Comparison of ENCODE assay signal across 8 cellular contexts in the genomic region with DNA sequence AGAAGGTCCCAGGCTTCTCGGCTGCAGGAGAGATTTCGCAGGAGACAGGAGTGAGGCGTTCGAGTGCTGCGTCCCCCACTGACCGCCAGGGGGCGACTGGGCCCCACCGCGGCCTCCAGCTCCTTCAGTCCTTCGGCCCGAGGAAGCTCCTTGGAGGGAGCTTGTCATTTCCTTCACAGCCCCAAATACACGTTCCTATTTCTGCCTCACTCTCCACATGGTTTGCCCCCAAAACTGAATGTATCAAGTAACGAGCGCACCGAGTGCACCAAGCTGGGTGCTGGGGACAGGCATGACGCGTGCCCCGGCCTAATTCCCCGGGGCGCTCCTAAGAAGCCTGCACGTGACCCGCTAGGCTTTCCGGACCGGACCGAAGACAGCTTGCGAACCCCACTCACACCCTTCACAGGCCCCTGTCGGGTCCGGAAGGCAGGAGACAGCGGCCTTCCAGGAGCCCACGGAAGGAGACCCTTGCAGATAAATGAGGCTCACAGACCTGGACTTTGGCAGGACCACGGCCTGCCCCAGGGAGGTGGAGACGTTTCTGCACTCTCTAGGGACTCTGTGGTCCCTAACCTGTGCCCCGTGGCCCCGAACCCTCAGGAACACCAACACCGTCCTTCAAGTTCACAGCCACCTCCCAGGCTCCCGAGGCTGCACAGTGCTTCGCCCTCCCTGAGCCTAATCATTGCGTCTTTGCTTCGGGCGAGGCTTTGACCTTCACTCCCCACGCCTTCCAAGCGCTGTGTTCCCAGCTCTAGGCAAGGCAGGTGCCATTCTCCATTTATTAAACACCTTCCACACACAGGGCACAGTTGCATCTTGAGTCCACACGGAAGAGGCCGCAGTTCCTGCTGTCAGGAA. TPM values are rescaled to one million over a fixed set of nuclear protein-coding genes. Genes with fewer than 3 reads are reported as not detected.
DNase-seq lines count a peak whose midpoint lies in the region; ATAC-seq and TF ChIP-seq lines count a peak whose summit lies in the region.

No MANE protein-coding gene starts in this region.

- CTCF ChIA-PET in CD8-positive, alpha-beta memory T cell (lab: Charles Lee): interaction anchor here (0.6 to 1.5 kb wide), 3 partner anchors 12 to 195 kb away, joined by 3 to 4 read pairs (median 4); no protein-coding TSS in a partner anchor

- no peak overlapping the region for H3K27ac Mint-ChIP-seq in CD14-positive monocyte
- H3K27ac Mint-ChIP-seq in effector memory CD8-positive, alpha-beta T cell: no peak overlapping the region
- H3K27ac Mint-ChIP-seq in CD8-positive, alpha-beta memory T cell: no peak overlapping the region

- H3K9ac ChIP-seq in Loucy (ENCODE audit: low read depth, low read length, poor library complexity, severe bottlenecking): no peak overlapping the region

- DNase-seq in CD14-positive monocyte (ENCODE audit: low spot score) (no peak), GM19240 (ENCODE audit: insufficient read length, low spot score) (peak; percentile 59), medulla oblongata (ENCODE audit: extremely low spot score) (peak; percentile 51)
- peak; percentile 9 to 36 (median 27) for DNase-seq in effector memory CD8-positive, alpha-beta T cell
- peak; percentile 76 for DNase-seq in stimulated activated CD8-positive, alpha-beta memory T cell treated with anti-CD3 and anti-CD28 coated beads, Interleukin-4, amount 100 ng/mL, for 48 hours
- DNase-seq in CD8-positive, alpha-beta memory T cell: no peak

- peaks cover 0 to 3% (median 0%) of the 10 kb centered on the region in 7 donors for H3K9me3 Mint-ChIP-seq in CD14-positive monocyte
- no peaks in the 10 kb centered on the region for H3K9me3 Mint-ChIP-seq in effector memory CD8-positive, alpha-beta T cell
- no peaks in the 10 kb centered on the region for H3K9me3 Mint-ChIP-seq in CD8-positive, alpha-beta memory T cell

- H3K27me3 ChIP-seq in Loucy (ENCODE audit: insufficient read depth, low read length, poor library complexity, severe bottlenecking): no peaks in the 10 kb centered on the region
- no peaks in the 10 kb centered on the region for H3K27me3 ChIP-seq in CD8-positive, alpha-beta memory T cell (ENCODE audit: insufficient read depth, low read length, poor library complexity, severe bottlenecking)

- H3K27ac ChIP-seq in VCaP: no peak overlapping the region
- H3K27ac ChIP-seq in CD8-positive, alpha-beta memory T cell (ENCODE audit: low read depth, low read length): no peak overlapping the region

- H3K4me3 ChIP-seq in Loucy (ENCODE audit: low read length, poor library complexity, severe bottlenecking): no peak overlapping the region
- no peak overlapping the region for H3K4me3 ChIP-seq in CD8-positive, alpha-beta memory T cell (ENCODE audit: low read length)

- no peaks in the 10 kb centered on the region for H4K20me1 ChIP-seq in Loucy (ENCODE audit: insufficient read depth, low read length, poor library complexity, severe bottlenecking)

- no peaks in the 10 kb centered on the region for H3K79me2 ChIP-seq in Loucy (ENCODE audit: insufficient read depth, low read length)

- H3F3A ChIP-seq in Loucy (ENCODE audit: low read depth): no peaks in the 10 kb centered on the region

- H3K4me2 ChIP-seq in Loucy (ENCODE audit: low read depth, low read length, poor library complexity, severe bottlenecking): no peak overlapping the region

- peak; percentile 58 for ATAC-seq in effector memory CD8-positive, alpha-beta T cell (replicated peaks)

- POLR2A ChIA-PET in CD8-positive, alpha-beta memory T cell (lab: Charles Lee): no interaction called here

- H3K4me1 Mint-ChIP-seq in CD14-positive monocyte: peaks cover 3% of the 10 kb centered on the region
- no peaks in the 10 kb centered on the region for H3K4me1 Mint-ChIP-seq in effector memory CD8-positive, alpha-beta T cell (ENCODE audit: low read depth in 2 of 2)
- H3K4me1 Mint-ChIP-seq in CD8-positive, alpha-beta memory T cell: no peaks in the 10 kb centered on the region

- intact Hi-C loops in CD14-positive monocyte (cut with micrococcal nuclease): no loop called here

- no peaks in the 10 kb centered on the region for H3K4me1 ChIP-seq in Loucy (ENCODE audit: insufficient read depth, low read length, poor library complexity, severe bottlenecking)
- H3K4me1 ChIP-seq in CD8-positive, alpha-beta memory T cell (ENCODE audit: insufficient read depth, low read length): no peaks in the 10 kb centered on the region

- no peaks in the 10 kb centered on the region for H3K9me3 ChIP-seq in Loucy (ENCODE audit: insufficient read depth, low read depth, low read length)
- H3K9me3 ChIP-seq in CD8-positive, alpha-beta memory T cell (ENCODE audit: low read length): no peaks in the 10 kb centered on the region

- peak overlapping the region; percentile 83 for H2AFZ ChIP-seq in Loucy (ENCODE audit: low read length)

- peak overlapping the region in 1 of 2 donors; percentile 30 for H3K4me3 Mint-ChIP-seq in CD14-positive monocyte
- H3K4me3 Mint-ChIP-seq in effector memory CD8-positive, alpha-beta T cell: no peak overlapping the region
- peak overlapping the region in 1 of 7 donors; percentile 65 for H3K4me3 Mint-ChIP-seq in CD8-positive, alpha-beta memory T cell

- H3K36me3 Mint-ChIP-seq in CD14-positive monocyte: no peaks in the 10 kb centered on the region
- no peaks in the 10 kb centered on the region for H3K36me3 Mint-ChIP-seq in effector memory CD8-positive, alpha-beta T cell (ENCODE audit: insufficient read depth)
- no peaks in the 10 kb centered on the region for H3K36me3 Mint-ChIP-seq in CD8-positive, alpha-beta memory T cell

- peaks cover 1 to 7% (median 6%) of the 10 kb centered on the region in 3 donors for H3K27me3 Mint-ChIP-seq in CD14-positive monocyte (ENCODE audit: low read depth in 3 of 3)
- H3K27me3 Mint-ChIP-seq in effector memory CD8-positive, alpha-beta T cell: peaks cover 2 to 37% of the 10 kb centered on the region in 2 donors
- peaks cover 5 to 23% of the 10 kb centered on the region in 2 donors for H3K27me3 Mint-ChIP-seq in CD8-positive, alpha-beta memory T cell

- H3K9me2 ChIP-seq in Loucy (replicated peaks; ENCODE audit: low read depth, low read length): no peaks in the 10 kb centered on the region

- no peaks in the 10 kb centered on the region for H3K36me3 ChIP-seq in Loucy (ENCODE audit: insufficient read depth, low read length)
- no peaks in the 10 kb centered on the region for H3K36me3 ChIP-seq in CD8-positive, alpha-beta memory T cell (ENCODE audit: insufficient read depth, low read length)

- TF ChIP-seq CTCF in CD14-positive monocyte (IDR thresholded peaks at IDR 0.05) (peak; percentile 82), Loucy (conservative IDR thresholded peaks at IDR 0.05; ENCODE audit: low read length) (peak; percentile 90), VCaP (conservative IDR thresholded peaks at IDR 0.05) (peak; percentile 81)

RNA-seq across cellular contexts. Expression of gene FAHD2A, which starts 13.0 kb away (rescaled TPM):
- polyA plus RNA-seq in CD14-positive monocyte: 10 to 100 TPM in 1 of 2 donors, 1 to 10 TPM in 1; 9.7 to 10.5 TPM
- total RNA-seq in CD8-positive, alpha-beta memory T cell: 10 to 100 TPM; 28.8 to 32.3 TPM
- polyA plus RNA-seq in CD8-positive, alpha-beta memory T cell: 20.0 TPM

Comparison
In these comparisons a context has a peak if more than half of its experiments do, and no peak if none do; other contexts are left out.
1. DNase-seq: peak in GM19240 (single experiment), effector memory CD8-positive, alpha-beta T cell (3 of 3), medulla oblongata (single experiment) and stimulated activated CD8-positive, alpha-beta memory T cell treated with anti-CD3 and anti-CD28 coated beads, Interleukin-4, amount 100 ng/mL, for 48 hours (single experiment); none in CD14-positive monocyte (single experiment) and CD8-positive, alpha-beta memory T cell (0 of 5).
2. Peak in every context shown above with its lines, with median percentiles within 50 percentile points of each other: CTCF ChIP-seq.